Comparison of ENCODE assay signal across 1 cellular context in genomic region chr17:48444531-48445247, GRCh38.
TF ChIP-seq lines count a peak whose summit lies in the region.

No MANE protein-coding gene starts in this region.

TF ChIP-seq in GM23338, 12 proteins besides CTCF, POLR2A, EP300 and RAD21 (continued from another document):
- no peak for TF ChIP-seq REST (IDR thresholded peaks at IDR 0.05; ENCODE audit: unreplicated experiment)
- no peak for TF ChIP-seq POLR2AphosphoS5 (IDR thresholded peaks at IDR 0.05; ENCODE audit: low read depth)
- no peak for TF ChIP-seq ZNF462 (CRISPR knock-in tag; IDR thresholded peaks at IDR 0.05)
- no peak for TF ChIP-seq STAT1 (IDR thresholded peaks at IDR 0.05; ENCODE audit: unreplicated experiment)
